1 cellular context compared by ENCODE assay signal in the genomic region with DNA sequence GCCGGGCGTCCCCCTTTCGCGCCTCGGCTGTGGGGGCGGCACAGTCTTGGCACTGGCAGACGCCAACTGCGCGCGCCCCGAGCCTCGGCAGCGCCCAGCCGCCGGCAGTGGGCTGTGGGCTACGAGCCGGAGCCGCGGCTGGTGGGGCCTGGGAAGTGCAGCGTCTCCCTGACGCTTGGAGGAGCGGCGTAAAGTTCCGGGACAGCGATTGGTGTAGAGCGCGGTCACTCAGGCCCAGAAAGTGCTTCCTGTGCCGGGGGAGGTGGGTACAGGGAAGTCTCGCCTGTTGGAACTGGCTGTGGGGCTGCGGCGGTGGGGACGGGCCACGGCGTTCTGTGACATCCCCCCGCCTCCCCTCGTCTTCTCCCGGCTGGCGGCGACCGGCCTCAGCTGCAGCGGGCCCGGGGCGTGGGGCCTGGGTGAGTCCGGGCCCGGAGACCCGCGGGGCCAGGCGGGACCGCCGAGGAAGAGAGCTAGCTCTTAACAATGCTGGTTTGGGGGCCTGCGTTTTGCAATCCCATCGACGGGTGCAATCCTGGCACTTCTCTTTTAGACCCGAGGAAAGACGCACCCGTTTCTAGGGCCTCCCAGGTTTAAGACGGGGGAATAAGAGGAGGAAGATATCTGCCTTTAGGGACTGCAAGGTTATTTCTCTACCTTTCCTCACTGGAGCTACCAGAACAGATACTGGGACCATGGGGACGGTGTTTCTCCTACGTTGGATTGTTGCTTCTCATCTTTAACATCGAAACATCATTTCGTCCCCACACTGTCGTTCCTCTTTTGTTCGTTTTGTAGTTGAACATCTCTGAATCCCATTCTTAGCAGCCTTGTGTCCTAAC.
TF ChIP-seq lines count a peak whose summit lies in the region.

A gene (minus strand): TSS at position 157 of the 842 bp plus-strand sequence. CDS start 233 bp downstream, outside the sequence.
A gene (plus strand): TSS at position 265 of the 842 bp plus-strand sequence. CDS start 4,575 bp downstream, outside the sequence.

TF ChIP-seq in HepG2, 621 proteins besides CTCF, POLR2A, EP300 and RAD21 (continued from another document and continues in another):
- TF ChIP-seq, protein P1, sequence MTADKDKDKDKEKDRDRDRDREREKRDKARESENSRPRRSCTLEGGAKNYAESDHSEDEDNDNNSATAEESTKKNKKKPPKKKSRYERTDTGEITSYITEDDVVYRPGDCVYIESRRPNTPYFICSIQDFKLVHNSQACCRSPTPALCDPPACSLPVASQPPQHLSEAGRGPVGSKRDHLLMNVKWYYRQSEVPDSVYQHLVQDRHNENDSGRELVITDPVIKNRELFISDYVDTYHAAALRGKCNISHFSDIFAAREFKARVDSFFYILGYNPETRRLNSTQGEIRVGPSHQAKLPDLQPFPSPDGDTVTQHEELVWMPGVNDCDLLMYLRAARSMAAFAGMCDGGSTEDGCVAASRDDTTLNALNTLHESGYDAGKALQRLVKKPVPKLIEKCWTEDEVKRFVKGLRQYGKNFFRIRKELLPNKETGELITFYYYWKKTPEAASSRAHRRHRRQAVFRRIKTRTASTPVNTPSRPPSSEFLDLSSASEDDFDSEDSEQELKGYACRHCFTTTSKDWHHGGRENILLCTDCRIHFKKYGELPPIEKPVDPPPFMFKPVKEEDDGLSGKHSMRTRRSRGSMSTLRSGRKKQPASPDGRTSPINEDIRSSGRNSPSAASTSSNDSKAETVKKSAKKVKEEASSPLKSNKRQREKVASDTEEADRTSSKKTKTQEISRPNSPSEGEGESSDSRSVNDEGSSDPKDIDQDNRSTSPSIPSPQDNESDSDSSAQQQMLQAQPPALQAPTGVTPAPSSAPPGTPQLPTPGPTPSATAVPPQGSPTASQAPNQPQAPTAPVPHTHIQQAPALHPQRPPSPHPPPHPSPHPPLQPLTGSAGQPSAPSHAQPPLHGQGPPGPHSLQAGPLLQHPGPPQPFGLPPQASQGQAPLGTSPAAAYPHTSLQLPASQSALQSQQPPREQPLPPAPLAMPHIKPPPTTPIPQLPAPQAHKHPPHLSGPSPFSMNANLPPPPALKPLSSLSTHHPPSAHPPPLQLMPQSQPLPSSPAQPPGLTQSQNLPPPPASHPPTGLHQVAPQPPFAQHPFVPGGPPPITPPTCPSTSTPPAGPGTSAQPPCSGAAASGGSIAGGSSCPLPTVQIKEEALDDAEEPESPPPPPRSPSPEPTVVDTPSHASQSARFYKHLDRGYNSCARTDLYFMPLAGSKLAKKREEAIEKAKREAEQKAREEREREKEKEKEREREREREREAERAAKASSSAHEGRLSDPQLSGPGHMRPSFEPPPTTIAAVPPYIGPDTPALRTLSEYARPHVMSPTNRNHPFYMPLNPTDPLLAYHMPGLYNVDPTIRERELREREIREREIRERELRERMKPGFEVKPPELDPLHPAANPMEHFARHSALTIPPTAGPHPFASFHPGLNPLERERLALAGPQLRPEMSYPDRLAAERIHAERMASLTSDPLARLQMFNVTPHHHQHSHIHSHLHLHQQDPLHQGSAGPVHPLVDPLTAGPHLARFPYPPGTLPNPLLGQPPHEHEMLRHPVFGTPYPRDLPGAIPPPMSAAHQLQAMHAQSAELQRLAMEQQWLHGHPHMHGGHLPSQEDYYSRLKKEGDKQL (CRISPR knock-in tag; IDR thresholded peaks at IDR 0.05; ENCODE audit: low read depth): no peak
- peak; percentile 77 for TF ChIP-seq GATAD1 (CRISPR knock-in tag; IDR thresholded peaks at IDR 0.05)
- TF ChIP-seq ZNF446 (CRISPR knock-in tag; IDR thresholded peaks at IDR 0.05): no peak
- TF ChIP-seq, protein P2, sequence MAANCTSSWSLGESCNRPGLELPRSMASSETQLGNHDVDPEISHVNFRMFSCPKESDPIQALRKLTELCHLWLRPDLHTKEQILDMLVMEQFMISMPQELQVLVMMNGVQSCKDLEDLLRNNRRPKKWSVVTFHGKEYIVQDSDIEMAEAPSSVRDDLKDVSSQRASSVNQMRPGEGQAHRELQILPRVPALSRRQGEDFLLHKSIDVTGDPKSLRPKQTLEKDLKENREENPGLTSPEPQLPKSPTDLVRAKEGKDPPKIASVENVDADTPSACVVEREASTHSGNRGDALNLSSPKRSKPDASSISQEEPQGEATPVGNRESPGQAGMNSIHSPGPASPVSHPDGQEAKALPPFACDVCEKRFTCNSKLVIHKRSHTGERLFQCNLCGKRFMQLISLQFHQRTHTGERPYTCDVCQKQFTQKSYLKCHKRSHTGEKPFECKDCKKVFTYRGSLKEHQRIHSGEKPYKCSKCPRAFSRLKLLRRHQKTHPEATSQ (CRISPR knock-in tag; IDR thresholded peaks at IDR 0.05; ENCODE audit: borderline replicate concordance): no peak
- no peak for TF ChIP-seq NR1H2 (CRISPR knock-in tag; IDR thresholded peaks at IDR 0.05; ENCODE audit: borderline replicate concordance, low read depth)
- TF ChIP-seq, protein P3, sequence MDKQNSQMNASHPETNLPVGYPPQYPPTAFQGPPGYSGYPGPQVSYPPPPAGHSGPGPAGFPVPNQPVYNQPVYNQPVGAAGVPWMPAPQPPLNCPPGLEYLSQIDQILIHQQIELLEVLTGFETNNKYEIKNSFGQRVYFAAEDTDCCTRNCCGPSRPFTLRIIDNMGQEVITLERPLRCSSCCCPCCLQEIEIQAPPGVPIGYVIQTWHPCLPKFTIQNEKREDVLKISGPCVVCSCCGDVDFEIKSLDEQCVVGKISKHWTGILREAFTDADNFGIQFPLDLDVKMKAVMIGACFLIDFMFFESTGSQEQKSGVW (CRISPR knock-in tag; IDR thresholded peaks at IDR 0.05; ENCODE audit: borderline replicate concordance): no peak
- TF ChIP-seq, protein P4, sequence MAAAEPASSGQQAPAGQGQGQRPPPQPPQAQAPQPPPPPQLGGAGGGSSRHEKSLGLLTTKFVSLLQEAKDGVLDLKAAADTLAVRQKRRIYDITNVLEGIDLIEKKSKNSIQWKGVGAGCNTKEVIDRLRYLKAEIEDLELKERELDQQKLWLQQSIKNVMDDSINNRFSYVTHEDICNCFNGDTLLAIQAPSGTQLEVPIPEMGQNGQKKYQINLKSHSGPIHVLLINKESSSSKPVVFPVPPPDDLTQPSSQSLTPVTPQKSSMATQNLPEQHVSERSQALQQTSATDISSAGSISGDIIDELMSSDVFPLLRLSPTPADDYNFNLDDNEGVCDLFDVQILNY (CRISPR knock-in tag; conservative IDR thresholded peaks at IDR 0.05): no peak
- no peak for TF ChIP-seq NFRKB (IDR thresholded peaks at IDR 0.05)
- no peak for TF ChIP-seq MAZ (IDR thresholded peaks at IDR 0.05; ENCODE audit: borderline replicate concordance, low read depth, low read length)
- TF ChIP-seq MAZ (CRISPR knock-in tag; IDR thresholded peaks at IDR 0.05; ENCODE audit: low read depth): peak; percentile 87
- TF ChIP-seq KDM6A (CRISPR knock-in tag; IDR thresholded peaks at IDR 0.05; ENCODE audit: low read depth): no peak
- peak; percentile 96 for TF ChIP-seq GABPB1 (CRISPR knock-in tag; IDR thresholded peaks at IDR 0.05)
- TF ChIP-seq, protein P5, sequence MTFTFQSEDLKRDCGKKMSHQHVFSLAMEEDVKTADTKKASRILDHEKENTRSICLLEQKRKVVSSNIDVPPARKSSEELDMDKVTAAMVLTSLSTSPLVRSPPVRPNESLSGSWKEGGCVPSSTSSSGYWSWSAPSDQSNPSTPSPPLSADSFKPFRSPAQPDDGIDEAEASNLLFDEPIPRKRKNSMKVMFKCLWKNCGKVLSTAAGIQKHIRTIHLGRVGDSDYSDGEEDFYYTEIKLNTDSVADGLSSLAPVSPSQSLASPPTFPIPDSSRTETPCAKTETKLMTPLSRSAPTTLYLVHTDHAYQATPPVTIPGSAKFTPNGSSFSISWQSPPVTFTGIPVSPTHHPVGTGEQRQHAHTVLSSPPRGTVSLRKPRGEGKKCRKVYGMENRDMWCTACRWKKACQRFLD (CRISPR knock-in tag; IDR thresholded peaks at IDR 0.05; ENCODE audit: borderline replicate concordance): peak; percentile 75; the same call in 1 of the 2 replicates
- no peak for TF ChIP-seq ZNF160 (CRISPR knock-in tag; IDR thresholded peaks at IDR 0.05)
- no peak for TF ChIP-seq TBX3 (IDR thresholded peaks at IDR 0.05; ENCODE audit: borderline replicate concordance)
- TF ChIP-seq ISX (CRISPR knock-in tag; conservative IDR thresholded peaks at IDR 0.05): no peak
- TF ChIP-seq RAD51 (IDR thresholded peaks at IDR 0.05; ENCODE audit: borderline replicate concordance): no peak
- no peak for TF ChIP-seq TCF12 (IDR thresholded peaks at IDR 0.05)
- no peak for TF ChIP-seq TCF12 (CRISPR knock-in tag; IDR thresholded peaks at IDR 0.05)
- no peak for TF ChIP-seq THYN1 (CRISPR knock-in tag; IDR thresholded peaks at IDR 0.05; ENCODE audit: borderline replicate concordance, low read depth)
- no peak; the same call in 1 of the 2 replicates for TF ChIP-seq ONECUT2 (CRISPR knock-in tag; IDR thresholded peaks at IDR 0.05)
- no peak for TF ChIP-seq ZBTB8A (CRISPR knock-in tag; IDR thresholded peaks at IDR 0.05; ENCODE audit: borderline replicate concordance, low read depth)
- no peak for TF ChIP-seq AGO1 (IDR thresholded peaks at IDR 0.05; ENCODE audit: low read depth, low read length, poor library complexity, severe bottlenecking)
- TF ChIP-seq MATR3 (CRISPR knock-in tag; IDR thresholded peaks at IDR 0.05): no peak
- no peak for TF ChIP-seq ZNF326 (CRISPR knock-in tag; IDR thresholded peaks at IDR 0.05; ENCODE audit: borderline replicate concordance)
- TF ChIP-seq TOE1 (CRISPR knock-in tag; IDR thresholded peaks at IDR 0.05): no peak
- TF ChIP-seq ATF7 (IDR thresholded peaks at IDR 0.05): no peak
- peak; percentile 54; the same call in 1 of the 2 replicates for TF ChIP-seq ATF7 (CRISPR knock-in tag; IDR thresholded peaks at IDR 0.05)
- TF ChIP-seq NAIF1 (CRISPR knock-in tag; IDR thresholded peaks at IDR 0.05; ENCODE audit: borderline replicate concordance): no peak
- TF ChIP-seq STAT5B (CRISPR knock-in tag; IDR thresholded peaks at IDR 0.05): no peak
- TF ChIP-seq ZNF577 (CRISPR knock-in tag; IDR thresholded peaks at IDR 0.05; ENCODE audit: borderline replicate concordance, low read depth): no peak
- TF ChIP-seq HMG20A (CRISPR knock-in tag; IDR thresholded peaks at IDR 0.05; ENCODE audit: borderline replicate concordance): no peak
- TF ChIP-seq KLF16 (CRISPR knock-in tag; IDR thresholded peaks at IDR 0.05): no peak
- TF ChIP-seq, protein P6, sequence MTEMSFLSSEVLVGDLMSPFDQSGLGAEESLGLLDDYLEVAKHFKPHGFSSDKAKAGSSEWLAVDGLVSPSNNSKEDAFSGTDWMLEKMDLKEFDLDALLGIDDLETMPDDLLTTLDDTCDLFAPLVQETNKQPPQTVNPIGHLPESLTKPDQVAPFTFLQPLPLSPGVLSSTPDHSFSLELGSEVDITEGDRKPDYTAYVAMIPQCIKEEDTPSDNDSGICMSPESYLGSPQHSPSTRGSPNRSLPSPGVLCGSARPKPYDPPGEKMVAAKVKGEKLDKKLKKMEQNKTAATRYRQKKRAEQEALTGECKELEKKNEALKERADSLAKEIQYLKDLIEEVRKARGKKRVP (CRISPR knock-in tag; IDR thresholded peaks at IDR 0.05): no peak
- no peak for TF ChIP-seq FOXA1 (IDR thresholded peaks at IDR 0.05)
- 0 out of 2 replicates have a peak, but pooled peaks have one; percentile 15 for TF ChIP-seq FOXA1 (CRISPR knock-in tag; IDR thresholded peaks at IDR 0.05)
- TF ChIP-seq, protein P7, sequence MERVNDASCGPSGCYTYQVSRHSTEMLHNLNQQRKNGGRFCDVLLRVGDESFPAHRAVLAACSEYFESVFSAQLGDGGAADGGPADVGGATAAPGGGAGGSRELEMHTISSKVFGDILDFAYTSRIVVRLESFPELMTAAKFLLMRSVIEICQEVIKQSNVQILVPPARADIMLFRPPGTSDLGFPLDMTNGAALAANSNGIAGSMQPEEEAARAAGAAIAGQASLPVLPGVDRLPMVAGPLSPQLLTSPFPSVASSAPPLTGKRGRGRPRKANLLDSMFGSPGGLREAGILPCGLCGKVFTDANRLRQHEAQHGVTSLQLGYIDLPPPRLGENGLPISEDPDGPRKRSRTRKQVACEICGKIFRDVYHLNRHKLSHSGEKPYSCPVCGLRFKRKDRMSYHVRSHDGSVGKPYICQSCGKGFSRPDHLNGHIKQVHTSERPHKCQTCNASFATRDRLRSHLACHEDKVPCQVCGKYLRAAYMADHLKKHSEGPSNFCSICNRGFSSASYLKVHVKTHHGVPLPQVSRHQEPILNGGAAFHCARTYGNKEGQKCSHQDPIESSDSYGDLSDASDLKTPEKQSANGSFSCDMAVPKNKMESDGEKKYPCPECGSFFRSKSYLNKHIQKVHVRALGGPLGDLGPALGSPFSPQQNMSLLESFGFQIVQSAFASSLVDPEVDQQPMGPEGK (CRISPR knock-in tag; IDR thresholded peaks at IDR 0.05): peak; percentile 64
- TF ChIP-seq ZNF772 (CRISPR knock-in tag; IDR thresholded peaks at IDR 0.05): no peak
- TF ChIP-seq ZNF781 (CRISPR knock-in tag; IDR thresholded peaks at IDR 0.05; ENCODE audit: borderline replicate concordance, not compliant biosample characterization): no peak
- TF ChIP-seq, protein P8, sequence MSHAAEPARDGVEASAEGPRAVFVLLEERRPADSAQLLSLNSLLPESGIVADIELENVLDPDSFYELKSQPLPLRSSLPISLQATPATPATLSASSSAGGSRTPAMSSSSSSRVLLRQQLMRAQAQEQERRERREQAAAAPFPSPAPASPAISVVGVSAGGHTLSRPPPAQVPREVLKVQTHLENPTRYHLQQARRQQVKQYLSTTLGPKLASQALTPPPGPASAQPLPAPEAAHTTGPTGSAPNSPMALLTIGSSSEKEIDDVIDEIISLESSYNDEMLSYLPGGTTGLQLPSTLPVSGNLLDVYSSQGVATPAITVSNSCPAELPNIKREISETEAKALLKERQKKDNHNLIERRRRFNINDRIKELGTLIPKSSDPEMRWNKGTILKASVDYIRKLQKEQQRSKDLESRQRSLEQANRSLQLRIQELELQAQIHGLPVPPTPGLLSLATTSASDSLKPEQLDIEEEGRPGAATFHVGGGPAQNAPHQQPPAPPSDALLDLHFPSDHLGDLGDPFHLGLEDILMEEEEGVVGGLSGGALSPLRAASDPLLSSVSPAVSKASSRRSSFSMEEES (CRISPR knock-in tag; IDR thresholded peaks at IDR 0.05): 0 out of 2 replicates have a peak, but pooled peaks have one; percentile 36
- no peak for TF ChIP-seq ZNF484 (CRISPR knock-in tag; IDR thresholded peaks at IDR 0.05; ENCODE audit: borderline replicate concordance, low read depth)
- no peak for TF ChIP-seq ZFP36L2 (CRISPR knock-in tag; IDR thresholded peaks at IDR 0.05)
- TF ChIP-seq ELF3 (CRISPR knock-in tag; IDR thresholded peaks at IDR 0.05): peak; percentile 40; the same call in 1 of the 2 replicates
- TF ChIP-seq JARID2 (CRISPR knock-in tag; IDR thresholded peaks at IDR 0.05; ENCODE audit: insufficient replicate concordance): no peak
- TF ChIP-seq SIX1 (CRISPR knock-in tag; IDR thresholded peaks at IDR 0.05; ENCODE audit: borderline replicate concordance): no peak
- TF ChIP-seq, protein P9, sequence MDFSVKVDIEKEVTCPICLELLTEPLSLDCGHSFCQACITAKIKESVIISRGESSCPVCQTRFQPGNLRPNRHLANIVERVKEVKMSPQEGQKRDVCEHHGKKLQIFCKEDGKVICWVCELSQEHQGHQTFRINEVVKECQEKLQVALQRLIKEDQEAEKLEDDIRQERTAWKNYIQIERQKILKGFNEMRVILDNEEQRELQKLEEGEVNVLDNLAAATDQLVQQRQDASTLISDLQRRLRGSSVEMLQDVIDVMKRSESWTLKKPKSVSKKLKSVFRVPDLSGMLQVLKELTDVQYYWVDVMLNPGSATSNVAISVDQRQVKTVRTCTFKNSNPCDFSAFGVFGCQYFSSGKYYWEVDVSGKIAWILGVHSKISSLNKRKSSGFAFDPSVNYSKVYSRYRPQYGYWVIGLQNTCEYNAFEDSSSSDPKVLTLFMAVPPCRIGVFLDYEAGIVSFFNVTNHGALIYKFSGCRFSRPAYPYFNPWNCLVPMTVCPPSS (IDR thresholded peaks at IDR 0.05): no peak
- TF ChIP-seq MAF1 (CRISPR knock-in tag; IDR thresholded peaks at IDR 0.05; ENCODE audit: borderline replicate concordance): no peak
- no peak for TF ChIP-seq IKZF4 (CRISPR knock-in tag; IDR thresholded peaks at IDR 0.05; ENCODE audit: borderline replicate concordance, low read depth, not compliant biosample characterization)
- no peak for TF ChIP-seq FLYWCH1 (CRISPR knock-in tag; IDR thresholded peaks at IDR 0.05)
